ENCODE assay signal across 8 cellular contexts in genomic region chr14:77027538-77028383, GRCh38. TPM values are rescaled to one million over a fixed set of nuclear protein-coding genes. Genes with fewer than 3 reads are reported as not detected.
A peak's percentile ranks its signal among the peaks of the same experiment; 100 is the strongest.
DNase-seq lines count a peak whose midpoint lies in the region; ATAC-seq and TF ChIP-seq lines count a peak whose summit lies in the region.

No MANE protein-coding gene starts in this region.

- ATAC-seq in GM18520 (IDR thresholded peaks at IDR 0.05; ENCODE audit: unreplicated experiment) (peak; percentile 21), HG03025 (IDR thresholded peaks at IDR 0.05; ENCODE audit: low FRiP score, unreplicated experiment) (peak; percentile 36), natural killer cell (peak; percentile 34 to 56 (median 48))
- ATAC-seq in activated T-cell treated with anti-CD3 and anti-CD28 coated beads, Interleukin-2, amount 50 U/mL, for 72 hours (replicated peaks in 1 of 2) = peak; percentile 35 to 45

- peak overlapping the region; percentile 97 to 99 for H3K4me3 Mint-ChIP-seq in activated T-cell treated with anti-CD3 and anti-CD28 coated beads, Interleukin-2, amount 50 U/mL, for 72 hours
- peak overlapping the region; percentile 95 for H3K4me3 Mint-ChIP-seq in natural killer cell

- intact Hi-C loops in natural killer cell (cut with micrococcal nuclease) (loop anchor here (1.0 kb wide), 2 partner anchors 13 to 65 kb away; no protein-coding TSS in a partner anchor), thyroid gland (cut with DNase I) (loop anchor here (5.0 kb wide), 1 partner anchor 70 kb away; no protein-coding TSS in a partner anchor)

- peak; percentile 29 to 57 for TF ChIP-seq POLR2A in thyroid gland (IDR thresholded peaks at IDR 0.05)

- no peak for TF ChIP-seq CTCF in natural killer cell (IDR thresholded peaks at IDR 0.05)
- peak in 2 of 6 experiments; percentile 14 to 21 for TF ChIP-seq CTCF in thyroid gland (IDR thresholded peaks at IDR 0.05)

- peak overlapping the region; percentile 100 for H3K27ac ChIP-seq in thyroid gland

- peaks cover 59% of the 10 kb centered on the region for H3K4me1 Mint-ChIP-seq in activated T-cell treated with anti-CD3 and anti-CD28 coated beads, Interleukin-2, amount 50 U/mL, for 72 hours (ENCODE audit: low read depth)
- peaks cover 47 to 48% of the 10 kb centered on the region in 2 donors for H3K4me1 Mint-ChIP-seq in natural killer cell

- 0% methylated on average over 5 to 6 of the region's 81 CpGs for WGBS in thyroid gland, 2 donors

- H3K27ac Mint-ChIP-seq in activated T-cell treated with anti-CD3 and anti-CD28 coated beads, Interleukin-2, amount 50 U/mL, for 72 hours = no peak overlapping the region
- H3K27ac Mint-ChIP-seq in natural killer cell = peak overlapping the region; percentile 96 to 98

- no peaks in the 10 kb centered on the region for H3K9me3 ChIP-seq in thyroid gland

- H3K9me3 Mint-ChIP-seq in activated T-cell treated with anti-CD3 and anti-CD28 coated beads, Interleukin-2, amount 50 U/mL, for 72 hours = no peaks in the 10 kb centered on the region
- no peaks in the 10 kb centered on the region for H3K9me3 Mint-ChIP-seq in natural killer cell

- H3K36me3 Mint-ChIP-seq in activated T-cell treated with anti-CD3 and anti-CD28 coated beads, Interleukin-2, amount 50 U/mL, for 72 hours (ENCODE audit: insufficient read depth in 2 of 2) = peaks cover 11 to 15% of the 10 kb centered on the region in 2 donors
- no peaks in the 10 kb centered on the region for H3K36me3 Mint-ChIP-seq in natural killer cell

- peaks cover 15 to 16% of the 10 kb centered on the region in 2 donors for H3K36me3 ChIP-seq in thyroid gland

- H3K27me3 ChIP-seq in thyroid gland = no peaks in the 10 kb centered on the region

- peaks cover 53 to 70% of the 10 kb centered on the region in 2 donors for H3K4me1 ChIP-seq in thyroid gland

- peak; percentile 79 for DNase-seq in AG08396 (ENCODE audit: low spot score)
- DNase-seq in NCI-H226 = peak; percentile 82
- peak; percentile 73 to 78 for DNase-seq in activated T-cell treated with anti-CD3 and anti-CD28 coated beads, Interleukin-2, amount 50 U/mL, for 72 hours
- peak; percentile 80 for DNase-seq in fibroblast of gingiva (ENCODE audit: low read depth)
- DNase-seq in natural killer cell = peak; percentile 75
- peak; percentile 83 to 86 for DNase-seq in thyroid gland

- H3K4me3 ChIP-seq in thyroid gland (replicated peaks in 1 of 3) = peak overlapping the region; percentile 41 to 66 (median 50)

- no peaks in the 10 kb centered on the region for H3K27me3 Mint-ChIP-seq in activated T-cell treated with anti-CD3 and anti-CD28 coated beads, Interleukin-2, amount 50 U/mL, for 72 hours (ENCODE audit: low read depth)
- H3K27me3 Mint-ChIP-seq in natural killer cell (ENCODE audit: low read depth in 2 of 2) = no peaks in the 10 kb centered on the region

RNA-seq across cellular contexts. Expression of gene IRF2BPL, which starts 0.7 kb away (rescaled TPM):
- 10 to 100 TPM; 55.6 to 58.0 TPM for total RNA-seq in activated T-cell treated with anti-CD3 and anti-CD28 coated beads, Interleukin-2, amount 50 U/mL, for 72 hours
- 10 to 100 TPM; 39.3 to 46.5 (median 46.3) TPM for total RNA-seq in natural killer cell
- total RNA-seq in thyroid gland = 100 to 1,000 TPM in 1 of 4 donors, 10 to 100 TPM in 3; 43.9 to 103 (median 78.4) TPM

Comparison
In these comparisons a context has a peak if more than half of its experiments do, and no peak if none do; other contexts are left out.
1. Peak in every context shown above with its lines: DNase-seq, ATAC-seq, H3K4me3 ChIP-seq and H3K27ac ChIP-seq.